Comparison of ENCODE assay signal across 21 cellular contexts in genomic region chr4:150240011-150240410, GRCh38.
DNase-seq lines count a peak whose midpoint lies in the region; ATAC-seq and TF ChIP-seq lines count a peak whose summit lies in the region.
"Had no signal": no experiment of that assay in that cellular context is flagged by ENCODE, and none has a peak within 500 bp of the region (broad histone marks: within the 10 kb centered on the region; RNA-seq: fewer than 3 reads in every experiment).

No MANE protein-coding gene starts in this region.

- H3K27ac ChIP-seq in mammary epithelial cell (ENCODE audit: insufficient read depth, low read depth, low read length) (no peak overlapping the region), breast epithelium (no peak overlapping the region), mesenchymal stem cell (ENCODE audit: low read length, poor library complexity, severe bottlenecking) (no peak overlapping the region), tibial nerve (no peak overlapping the region)
- H3K27ac ChIP-seq: 22Rv1, RWPE1 had no signal

- TF ChIP-seq CTCF in mammary epithelial cell (conservative IDR thresholded peaks at IDR 0.05 in 1 of 2, IDR thresholded peaks at IDR 0.05 in 1 of 2; ENCODE audit: extremely low read depth in 1 of 2, insufficient read depth in 1 of 2, low read depth in 1 of 2, low read length in 2 of 2) (no peak), breast epithelium (IDR thresholded peaks at IDR 0.05) (no peak), chondrocyte (IDR thresholded peaks at IDR 0.05) (no peak), tibial nerve (IDR thresholded peaks at IDR 0.05) (no peak)

- H3K4me1 ChIP-seq in mammary epithelial cell (ENCODE audit: insufficient read depth, low read length) (peaks cover 18% of the 10 kb centered on the region), breast epithelium (no peaks in the 10 kb centered on the region), mesenchymal stem cell (ENCODE audit: control insufficient read depth, insufficient read depth, low read depth, low read length) (peaks cover 20% of the 10 kb centered on the region), tibial nerve (peaks cover 0 to 19% (median 4%) of the 10 kb centered on the region in 4 donors)
- H3K4me1 ChIP-seq: Caco-2 had no signal

- H3K9me3 ChIP-seq in mammary epithelial cell (replicated peaks; ENCODE audit: insufficient read depth, low read length): no peaks in the 10 kb centered on the region
- no peaks in the 10 kb centered on the region for H3K9me3 ChIP-seq in breast epithelium
- H3K9me3 ChIP-seq in mesenchymal stem cell (ENCODE audit: control insufficient read depth, low read length): no peaks in the 10 kb centered on the region
- H3K9me3 ChIP-seq in tibial nerve: no peaks in the 10 kb centered on the region
- H3K9me3 ChIP-seq: Caco-2 had no signal

- no peak overlapping the region for H4K91ac ChIP-seq in mesenchymal stem cell (ENCODE audit: low read length)

- H2BK15ac ChIP-seq in mesenchymal stem cell (ENCODE audit: low read depth, poor library complexity, severe bottlenecking): no peak overlapping the region

- TF ChIP-seq EP300 in tibial nerve (IDR thresholded peaks at IDR 0.05): no peak

- no peak overlapping the region for H3K14ac ChIP-seq in mesenchymal stem cell (ENCODE audit: low read length in 2 of 2)

- H2AFZ ChIP-seq in mammary epithelial cell (ENCODE audit: low read depth, low read length) (no peak overlapping the region), mesenchymal stem cell (ENCODE audit: low read depth, low read length) (no peak overlapping the region)
- H2AFZ ChIP-seq: GM23338 had no signal

- peak overlapping the region; percentile 64 for H2AK5ac ChIP-seq in mesenchymal stem cell (ENCODE audit: low read length, severe bottlenecking)

- no peaks in the 10 kb centered on the region for H3K9me3 Mint-ChIP-seq in chondrocyte (ENCODE audit: low read depth)
- H3K9me3 Mint-ChIP-seq: CD4-positive, alpha-beta T cell; GM23338 had no signal

- intact Hi-C loops in mammary epithelial cell (cut with micrococcal nuclease) (loop anchor here (5.0 kb wide), 1 partner anchor 328 kb away; no protein-coding TSS in a partner anchor), breast epithelium (cut with DNase I; ENCODE audit: low total_unique reads) (loop anchor here (5.0 kb wide), 1 partner anchor 857 kb away; the partner anchor contains the start of gene RPS3A)

- H3K4me1 Mint-ChIP-seq in chondrocyte (ENCODE audit: low read depth): peaks cover 81% of the 10 kb centered on the region

- no peak overlapping the region for H2BK120ac ChIP-seq in mesenchymal stem cell (ENCODE audit: low read depth, low read length)

- H3K4ac ChIP-seq in mesenchymal stem cell (ENCODE audit: low read depth in 1 of 2, low read length in 2 of 2): peak overlapping the region in 1 of 2 experiments; percentile 91

- H3K36me3 ChIP-seq in mammary epithelial cell (ENCODE audit: insufficient read depth, low read length): no peaks in the 10 kb centered on the region
- no peaks in the 10 kb centered on the region for H3K36me3 ChIP-seq in breast epithelium
- H3K36me3 ChIP-seq in mesenchymal stem cell (ENCODE audit: control insufficient read depth in 1 of 2, insufficient read depth in 2 of 2, low read depth in 1 of 2, low read length in 2 of 2): no peaks in the 10 kb centered on the region
- H3K36me3 ChIP-seq in tibial nerve: peaks cover 0 to 10% (median 0%) of the 10 kb centered on the region in 3 donors

- H2BK5ac ChIP-seq in mesenchymal stem cell (ENCODE audit: low read depth, low read length, poor library complexity, severe bottlenecking): no peak overlapping the region

- H3K79me1 ChIP-seq in mesenchymal stem cell (replicated peaks; ENCODE audit: low read length, poor library complexity, severe bottlenecking): peaks cover 1% of the 10 kb centered on the region

- peak overlapping the region; percentile 84 for H3K27ac Mint-ChIP-seq in chondrocyte (ENCODE audit: unreplicated experiment)
- H3K27ac Mint-ChIP-seq: CD4-positive, alpha-beta T cell; GM23338 had no signal

- CTCF ChIA-PET in mammary epithelial cell (lab: Charles Lee; ENCODE audit: low non-redundant PET): no interaction called here

- H3K18ac ChIP-seq in mesenchymal stem cell (ENCODE audit: low read depth in 1 of 2, low read length in 2 of 2): peak overlapping the region; percentile 40 to 82

- in situ Hi-C loops in mammary epithelial cell (cut with MboI; ENCODE audit: low sequenced_read_pairs in 2 of 2): no loop called here

- no peak overlapping the region for H3K4me3 Mint-ChIP-seq in chondrocyte (ENCODE audit: unreplicated experiment)
- H3K4me3 Mint-ChIP-seq: CD4-positive, alpha-beta T cell; GM23338 had no signal

- H3K23ac ChIP-seq in mesenchymal stem cell (ENCODE audit: low read length in 2 of 2): no peak overlapping the region

- ATAC-seq in GM18511 (IDR thresholded peaks at IDR 0.05; ENCODE audit: unreplicated experiment): no peak
- ATAC-seq: GM12878, GM23338 had no signal

- DNase-seq in mammary epithelial cell (peak; percentile 32), breast epithelium (ENCODE audit: low spot score in 2 of 2) (no peak), chondrocyte (ENCODE audit: low spot score) (no peak), mesenchymal stem cell (no peak), KG1 (lab: John Stamatoyannopoulos, UW) (no peak), tibial nerve (ENCODE audit: low spot score in 2 of 2) (no peak)
- DNase-seq in stimulated activated CD4-positive, alpha-beta T cell treated with anti-CD3 and anti-CD28 coated beads, Interleukin-4, amount 100 ng/mL, for 4 hours: no peak
- DNase-seq: Caco-2; CD4-positive, alpha-beta T cell; DMS153; NCI-H1105 treated with DMSO at 0.1 percent for 48 hours; NCI-H1694; NCI-H2081 treated with DMSO at 0.1 percent for 48 hours; NCI-H510A treated with DMSO at 0.1 percent for 48 hours; NCI-H82; SIG-M5 had no signal

- H3K4me2 ChIP-seq in mammary epithelial cell (ENCODE audit: insufficient read depth, low read depth, low read length): no peak overlapping the region
- no peak overlapping the region for H3K4me2 ChIP-seq in mesenchymal stem cell (ENCODE audit: low read length, poor library complexity, severe bottlenecking)
- H3K4me2 ChIP-seq: GM23338 had no signal

- no peak overlapping the region for H3K9ac ChIP-seq in mammary epithelial cell (ENCODE audit: insufficient read depth, low read length)
- H3K9ac ChIP-seq in mesenchymal stem cell (ENCODE audit: low read length): no peak overlapping the region

- dilution Hi-C loops in mammary epithelial cell (cut with HindIII; ENCODE audit: low sequenced_read_pairs): no loop called here

- no peak overlapping the region for H3K4me3 ChIP-seq in mammary epithelial cell (replicated peaks in 1 of 3; ENCODE audit: insufficient read depth in 1 of 3, low read depth in 2 of 3, low read length in 3 of 3)
- no peak overlapping the region for H3K4me3 ChIP-seq in breast epithelium
- no peak overlapping the region for H3K4me3 ChIP-seq in mesenchymal stem cell (ENCODE audit: insufficient read depth in 1 of 2, low read depth in 1 of 2, low read length in 2 of 2)
- H3K4me3 ChIP-seq in tibial nerve: no peak overlapping the region
- H3K4me3 ChIP-seq: GM12878, GM23338 had no signal

- no peaks in the 10 kb centered on the region for H3K79me2 ChIP-seq in mammary epithelial cell (ENCODE audit: insufficient read depth, low read length)

- peak overlapping the region; percentile 21 to 53 for H2BK12ac ChIP-seq in mesenchymal stem cell (ENCODE audit: low read length in 2 of 2)

- H4K20me1 ChIP-seq in mammary epithelial cell (ENCODE audit: insufficient read depth, low read length): no peaks in the 10 kb centered on the region

- BruUV-seq in mammary epithelial cell (replicated peaks; lab: Mats Ljungman, UMichigan): no TSS peak

- peaks cover 15% of the 10 kb centered on the region for H3K36me3 Mint-ChIP-seq in chondrocyte (ENCODE audit: low read depth)

- H4K8ac ChIP-seq in mesenchymal stem cell (ENCODE audit: low read length): no peak overlapping the region

- no peaks in the 10 kb centered on the region for H3K27me3 Mint-ChIP-seq in chondrocyte (ENCODE audit: low read depth)
- H3K27me3 Mint-ChIP-seq: CD4-positive, alpha-beta T cell had no signal

- H3K27me3 ChIP-seq in mammary epithelial cell (ENCODE audit: insufficient read depth, low read length) (no peaks in the 10 kb centered on the region), breast epithelium (no peaks in the 10 kb centered on the region), mesenchymal stem cell (ENCODE audit: control insufficient read depth in 1 of 2, insufficient read depth in 1 of 2, low read length in 2 of 2) (no peaks in the 10 kb centered on the region), tibial nerve (no peaks in the 10 kb centered on the region)

- TF ChIP-seq POLR2A in breast epithelium (IDR thresholded peaks at IDR 0.05) (no peak), tibial nerve (IDR thresholded peaks at IDR 0.05) (no peak)
